8 cellular contexts compared by ENCODE assay signal in genomic region chr11:74170694-74171629, GRCh38. TPM values are rescaled to one million over a fixed set of nuclear protein-coding genes. Genes with fewer than 3 reads are reported as not detected.
DNase-seq lines count a peak whose midpoint lies in the region; ATAC-seq, FAIRE-seq and TF ChIP-seq lines count a peak whose summit lies in the region.

TSS of gene C2CD3 (minus strand) at chr11:74171002. CDS start at chr11:74170792, 210 bp downstream.
A gene with protein sequence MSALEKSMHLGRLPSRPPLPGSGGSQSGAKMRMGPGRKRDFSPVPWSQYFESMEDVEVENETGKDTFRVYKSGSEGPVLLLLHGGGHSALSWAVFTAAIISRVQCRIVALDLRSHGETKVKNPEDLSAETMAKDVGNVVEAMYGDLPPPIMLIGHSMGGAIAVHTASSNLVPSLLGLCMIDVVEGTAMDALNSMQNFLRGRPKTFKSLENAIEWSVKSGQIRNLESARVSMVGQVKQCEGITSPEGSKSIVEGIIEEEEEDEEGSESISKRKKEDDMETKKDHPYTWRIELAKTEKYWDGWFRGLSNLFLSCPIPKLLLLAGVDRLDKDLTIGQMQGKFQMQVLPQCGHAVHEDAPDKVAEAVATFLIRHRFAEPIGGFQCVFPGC (plus strand): TSS chr11:74171289. CDS start chr11:74171422, 133 bp downstream.

- intact Hi-C loops in CD4-positive, alpha-beta T cell (cut with DNase I, micrococcal nuclease), result loop anchor here (1.0 to 10.0 kb wide), 15 partner anchors 58 to 1739 kb away; partner anchors contain the start of genes COA4 (in 2 of the 2), PAAF1 (in 2 of the 2), CLPB (in 1 of the 2) and FAM168A (in 1 of the 2)
- intact Hi-C loops in HepG2 (cut with micrococcal nuclease; ENCODE audit: unreplicated experiment), result loop anchor here (5.0 kb wide), 1 partner anchor 209 kb away; no protein-coding TSS in a partner anchor

- no peaks in the 10 kb centered on the region for H3K9me3 ChIP-seq in CD4-positive, alpha-beta T cell (ENCODE audit: control insufficient read depth, low read length)
- no peaks in the 10 kb centered on the region for H3K9me3 ChIP-seq in HepG2 (ENCODE audit: low read length)

- no peaks in the 10 kb centered on the region for H3K27me3 Mint-ChIP-seq in CD4-positive, alpha-beta T cell

- CTCF ChIA-PET in CD4-positive, alpha-beta T cell (lab: Charles Lee), result interaction anchor here (1.3 to 2.0 kb wide), 2 partner anchors 9 to 279 kb away, joined by 3 to 4 read pairs; no protein-coding TSS in a partner anchor
- CTCF ChIA-PET in HepG2 (lab: Yijun Ruan, JAX; ENCODE audit: low intra/inter-chr PET ratio, low total read pairs), result no interaction called here

- H4K20me1 ChIP-seq in HepG2 (ENCODE audit: insufficient read depth, low read length), result no peaks in the 10 kb centered on the region

- FAIRE-seq in HepG2 (lab: Jason Lieb, UNC), result peak; percentile 89

- peak; percentile 88 to 98 for TF ChIP-seq POLR2A in HepG2 (IDR thresholded peaks at IDR 0.05; ENCODE audit: insufficient read depth in 1 of 2, low read depth in 2 of 2, low read length in 2 of 2)

- H3K9me3 Mint-ChIP-seq in CD4-positive, alpha-beta T cell, result no peaks in the 10 kb centered on the region

- in situ Hi-C loops in HepG2 (cut with HindIII; ENCODE audit: extremely low pct_ligation_motif_present, low pct_unique_long_range_greater_than_20kb), result loop anchor here (25.0 kb wide), 1 partner anchor 209 kb away; the partner anchor contains the start of gene DNAJB13

- peak within 1 kb of the TSS; percentile 79 for H3K9ac ChIP-seq in HepG2 (ENCODE audit: insufficient read depth, low read depth, low read length)

- H3K4me3 ChIP-seq in HepG2 (replicated peaks in 1 of 3; ENCODE audit: insufficient read depth in 1 of 3, low read depth in 2 of 3, low read length in 3 of 3), result peak within 1 kb of the TSS; percentile 81 to 86 (median 82)

- H3K79me2 ChIP-seq in HepG2 (ENCODE audit: insufficient read depth, low read length), result peaks cover 53% of the 10 kb centered on the region

- TF ChIP-seq CTCF in CD4-positive, alpha-beta T cell (IDR thresholded peaks at IDR 0.05), result peak; percentile 24
- peak; percentile 67 for TF ChIP-seq CTCF in HepG2 (CRISPR knock-in tag; IDR thresholded peaks at IDR 0.05)

- TF ChIP-seq RAD21 in HepG2 (CRISPR knock-in tag; IDR thresholded peaks at IDR 0.05), result no peak

- DNase-seq in CD4-positive, alpha-beta T cell, result peak; percentile 93 to 98 (median 96)
- DNase-seq in NCI-H774 (lab: John Stamatoyannopoulos, UW) (peak; percentile 100), dermis microvascular lymphatic vessel endothelial cell (ENCODE audit: low read depth in 2 of 2) (peak; percentile 98 to 99), HepG2 (ENCODE audit: low spot score) (peak; percentile 99)
- DNase-seq in activated CD4-positive, alpha-beta T cell treated with anti-CD3 and anti-CD28 coated beads, Interleukin-2, amount 50 U/mL, for 4 hours, result peak; percentile 95 to 97
- peak; percentile 94 for DNase-seq in stimulated activated CD4-positive, alpha-beta T cell treated with anti-CD3 and anti-CD28 coated beads, Interleukin-4, amount 100 ng/mL, for 1 hour

- H3K4me2 ChIP-seq in HepG2 (ENCODE audit: low read depth, low read length), result peak within 1 kb of the TSS; percentile 97

- H3K27me3 ChIP-seq in CD4-positive, alpha-beta T cell (ENCODE audit: control insufficient read depth, insufficient read depth, low read length), result no peaks in the 10 kb centered on the region
- no peaks in the 10 kb centered on the region; a peak in 1 of 5 replicates for H3K27me3 ChIP-seq in HepG2 (ENCODE audit: control insufficient read depth in 1 of 2, insufficient read depth in 2 of 2, low read length in 2 of 2)

- H3K4me1 Mint-ChIP-seq in CD4-positive, alpha-beta T cell (ENCODE audit: low read depth), result peaks cover 20% of the 10 kb centered on the region

- peak; percentile 94 for ATAC-seq in CD4-positive, alpha-beta T cell (ENCODE audit: poor library complexity)
- ATAC-seq in GM19438 (IDR thresholded peaks at IDR 0.05; ENCODE audit: low read depth, unreplicated experiment) (peak; percentile 96), HG03571 (IDR thresholded peaks at IDR 0.05; ENCODE audit: unreplicated experiment) (peak; percentile 92), HepG2 (peak; percentile 96)

- peak within 1 kb of the TSS; percentile 78 for H3K27ac ChIP-seq in CD4-positive, alpha-beta T cell (ENCODE audit: low read depth, low read length)
- peak within 1 kb of the TSS; percentile 75 for H3K27ac ChIP-seq in HepG2 (ENCODE audit: extremely low read length, insufficient read depth, low read length)

- peaks cover 49% of the 10 kb centered on the region for H3K4me1 ChIP-seq in HepG2 (ENCODE audit: insufficient read depth, low read length)

- peaks cover 25% of the 10 kb centered on the region for H3K36me3 Mint-ChIP-seq in CD4-positive, alpha-beta T cell (ENCODE audit: low read depth)

- 2% methylated on average over 50 of the region's 68 CpGs for WGBS in HepG2 (ENCODE audit: low lambda C conversion rate)

- no peak within 1 kb of the TSS for H3K27ac Mint-ChIP-seq in CD4-positive, alpha-beta T cell

- POLR2A ChIA-PET in CD4-positive, alpha-beta T cell (lab: Charles Lee), result interaction anchor here (0.7 to 2.4 kb wide), 16 partner anchors 9 to 1736 kb away, joined by 3 to 29 read pairs (median 5); partner anchors contain the start of genes CLPB, FAM168A, LIPT2 and MRPL48
- POLR2A ChIA-PET in HepG2 (lab: Yijun Ruan, JAX), result interaction anchor here (1.0 to 1.5 kb wide), 8 partner anchors 8 to 818 kb away, joined by 3 to 8 read pairs (median 4); partner anchors contain the start of genes NEU3 and UCP2

- H3K4me3 Mint-ChIP-seq in CD4-positive, alpha-beta T cell, result no peak within 1 kb of the TSS

- no TSS peak for BruUV-seq in HepG2 (replicated peaks; lab: Mats Ljungman, UMichigan)

- TF ChIP-seq EP300 in HepG2 (IDR thresholded peaks at IDR 0.05; ENCODE audit: low read depth in 2 of 2, low read length in 2 of 2), result peak in 1 of 2 experiments; percentile 19; a peak in 1 of 4 replicates
- no peak for TF ChIP-seq EP300 in HepG2 (CRISPR knock-in tag; IDR thresholded peaks at IDR 0.05; ENCODE audit: borderline replicate concordance)

- H3K36me3 ChIP-seq in HepG2 (replicated peaks in 1 of 2; ENCODE audit: control insufficient read depth in 1 of 2, insufficient read depth in 2 of 2, low read length in 2 of 2), result peaks cover 2 to 9% of the 10 kb centered on the region in 2 experiments; a peak in 3 of 5 replicates

- peak within 1 kb of the TSS; percentile 60 for H2AFZ ChIP-seq in HepG2 (ENCODE audit: low read length)

TF ChIP-seq in HepG2, 621 proteins besides CTCF, POLR2A, EP300 and RAD21 (continues in another document):
- TF ChIP-seq HOXD1 (CRISPR knock-in tag; IDR thresholded peaks at IDR 0.05), result peak; percentile 87

RNA-seq across cellular contexts. Expression of gene C2CD3, which starts in this region (rescaled TPM):
- total RNA-seq in CD4-positive, alpha-beta T cell, result 10 to 100 TPM; 31.9 to 35.1 TPM
- 7.1 and 12.5 TPM in 2 replicates for total RNA-seq in dermis microvascular lymphatic vessel endothelial cell
- 6.4 and 8.0 TPM in 2 replicates for total RNA-seq in HepG2 (2016; rRNA removed; fragmentation: Illumina TruSeq; extraction: Trizol)
- total RNA-seq in HepG2 (2016; cell fraction: cytosol; rRNA removed; fragmentation: Illumina TruSeq; extraction: Trizol; ENCODE audit: low read depth), result 3.9 and 4.0 TPM in 2 replicates
- total RNA-seq in HepG2 (2016; cell fraction: insoluble cytoplasmic fraction; rRNA removed; fragmentation: Illumina TruSeq; extraction: Trizol), result 6.5 and 9.9 TPM in 2 replicates
- total RNA-seq in HepG2 (2016; cell fraction: membrane; rRNA removed; fragmentation: Illumina TruSeq; extraction: Trizol), result 6.9 and 8.1 TPM in 2 replicates
- total RNA-seq in HepG2 (2016; cell fraction: nucleus; rRNA removed; fragmentation: Illumina TruSeq; extraction: Trizol), result 12.7 and 13.2 TPM in 2 replicates
- 5.5 and 6.2 TPM in 2 replicates for polyA plus RNA-seq in HepG2 (2011; rRNA removed)
- polyA plus RNA-seq in HepG2 (2011; cell fraction: cytosol; rRNA removed), result 3.1 and 3.6 TPM in 2 replicates
- polyA plus RNA-seq in HepG2 (2011; cell fraction: nucleus; rRNA removed), result 6.4 and 6.5 TPM in 2 replicates
- 5.9 and 6.5 TPM in 2 replicates for polyA plus RNA-seq in HepG2 (2012)
- 4.6 and 6.1 TPM in 2 replicates for polyA plus RNA-seq in HepG2 (2016; cell fraction: cytosol; fragmentation: Illumina TruSeq; extraction: Trizol; ENCODE audit: low read depth)
- polyA plus RNA-seq in HepG2 (2016; cell fraction: insoluble cytoplasmic fraction; fragmentation: Illumina TruSeq; extraction: Trizol; ENCODE audit: low read depth), result 8.1 and 10.7 TPM in 2 replicates
- 7.1 and 8.2 TPM in 2 replicates for polyA plus RNA-seq in HepG2 (2016; cell fraction: membrane; fragmentation: Illumina TruSeq; extraction: Trizol; ENCODE audit: low read depth)
- 12.8 and 14.8 TPM in 2 replicates for polyA plus RNA-seq in HepG2 (2016; cell fraction: nucleus; fragmentation: Illumina TruSeq; extraction: Trizol; ENCODE audit: insufficient read depth, low read depth)
- 19.1 and 127 TPM in 2 replicates for polyA minus RNA-seq in HepG2 (2011; rRNA and poly(A)+ RNA removed; ENCODE audit: low replicate concordance)
- polyA minus RNA-seq in HepG2 (2011; cell fraction: cytosol; rRNA and poly(A)+ RNA removed), result 5.9 and 7.7 TPM in 2 replicates
- 20.1 and 22.3 TPM in 2 replicates for polyA minus RNA-seq in HepG2 (2011; cell fraction: nucleus; rRNA and poly(A)+ RNA removed)

RNA-seq across cellular contexts. Expression of the second gene that starts in this region (rescaled TPM):
- 10 to 100 TPM; 13.7 to 16.3 TPM for total RNA-seq in CD4-positive, alpha-beta T cell
- total RNA-seq in dermis microvascular lymphatic vessel endothelial cell (21.3 and 22.3 TPM in 2 replicates), HepG2 (2016; rRNA removed; fragmentation: Illumina TruSeq; extraction: Trizol) (31.3 TPM in 2 replicates)
- 7.4 and 7.8 TPM in 2 replicates for total RNA-seq in HepG2 (2016; cell fraction: cytosol; rRNA removed; fragmentation: Illumina TruSeq; extraction: Trizol; ENCODE audit: low read depth)
- total RNA-seq in HepG2 (2016; cell fraction: insoluble cytoplasmic fraction; rRNA removed; fragmentation: Illumina TruSeq; extraction: Trizol), result 26.7 and 30.7 TPM in 2 replicates
- 14.4 and 14.9 TPM in 2 replicates for total RNA-seq in HepG2 (2016; cell fraction: membrane; rRNA removed; fragmentation: Illumina TruSeq; extraction: Trizol)
- 25.1 and 28.0 TPM in 2 replicates for total RNA-seq in HepG2 (2016; cell fraction: nucleus; rRNA removed; fragmentation: Illumina TruSeq; extraction: Trizol)
- 44.2 and 56.0 TPM in 2 replicates for polyA plus RNA-seq in HepG2 (2011; rRNA removed)
- polyA plus RNA-seq in HepG2 (2011; cell fraction: cytosol; rRNA removed), result 50.5 and 57.4 TPM in 2 replicates
- polyA plus RNA-seq in HepG2 (2011; cell fraction: nucleus; rRNA removed), result 50.6 and 58.0 TPM in 2 replicates
- 32.9 and 37.6 TPM in 2 replicates for polyA plus RNA-seq in HepG2 (2012)
- polyA plus RNA-seq in HepG2 (2016; cell fraction: cytosol; fragmentation: Illumina TruSeq; extraction: Trizol; ENCODE audit: low read depth), result 5.2 and 5.8 TPM in 2 replicates
- polyA plus RNA-seq in HepG2 (2016; cell fraction: insoluble cytoplasmic fraction; fragmentation: Illumina TruSeq; extraction: Trizol; ENCODE audit: low read depth), result 38.0 and 47.1 TPM in 2 replicates
- 11.3 and 14.1 TPM in 2 replicates for polyA plus RNA-seq in HepG2 (2016; cell fraction: membrane; fragmentation: Illumina TruSeq; extraction: Trizol; ENCODE audit: low read depth)
- polyA plus RNA-seq in HepG2 (2016; cell fraction: nucleus; fragmentation: Illumina TruSeq; extraction: Trizol; ENCODE audit: insufficient read depth, low read depth), result 36.6 and 41.2 TPM in 2 replicates
- 59.3 and 103 TPM in 2 replicates for polyA minus RNA-seq in HepG2 (2011; rRNA and poly(A)+ RNA removed; ENCODE audit: low replicate concordance)
- 34.3 and 38.3 TPM in 2 replicates for polyA minus RNA-seq in HepG2 (2011; cell fraction: cytosol; rRNA and poly(A)+ RNA removed)
- 65.1 and 67.1 TPM in 2 replicates for polyA minus RNA-seq in HepG2 (2011; cell fraction: nucleus; rRNA and poly(A)+ RNA removed)

Comparison
In these comparisons a context has a peak if more than half of its experiments do, and no peak if none do; other contexts are left out.
1. Peak in every context shown above with its lines: DNase-seq, ATAC-seq, H3K4me3 ChIP-seq and H3K27ac ChIP-seq.